Comparison of ENCODE assay signal across 21 cellular contexts in genomic region chr10:123795846-123796590, GRCh38.
A peak's percentile ranks its signal among the peaks of the same experiment; 100 is the strongest.
DNase-seq lines count a peak whose midpoint lies in the region; ATAC-seq and TF ChIP-seq lines count a peak whose summit lies in the region.
"Had no signal": no experiment of that assay in that cellular context is flagged by ENCODE, and none has a peak within 500 bp of the region (broad histone marks: within the 10 kb centered on the region; RNA-seq: fewer than 3 reads in every experiment).

No MANE protein-coding gene starts in this region.

- H3K9me3 ChIP-seq in adipocyte (ENCODE audit: control insufficient read depth, low read length) (peaks cover 4% of the 10 kb centered on the region), sigmoid colon (no peaks in the 10 kb centered on the region)
- H3K9me3 ChIP-seq: BLaER1 had no signal

- no peaks in the 10 kb centered on the region for H3K4me1 ChIP-seq in adipocyte (ENCODE audit: control insufficient read depth, insufficient read depth, low read length)
- H3K4me1 ChIP-seq in sigmoid colon: peaks cover 0 to 39% (median 21%) of the 10 kb centered on the region in 4 donors

- TF ChIP-seq POLR2A in sigmoid colon (IDR thresholded peaks at IDR 0.05): no peak

- H3K36me3 ChIP-seq in adipocyte (ENCODE audit: control insufficient read depth, insufficient read depth, low read length, severe bottlenecking) (no peaks in the 10 kb centered on the region), sigmoid colon (peaks cover 0 to 59% (median 12%) of the 10 kb centered on the region in 4 donors)
- H3K36me3 ChIP-seq: BLaER1 had no signal

- no peak overlapping the region for H3K4me3 ChIP-seq in AG10803 (ENCODE audit: low read length)
- H3K4me3 ChIP-seq in adipocyte (ENCODE audit: low read length): no peak overlapping the region
- no peak overlapping the region for H3K4me3 ChIP-seq in sigmoid colon
- H3K4me3 ChIP-seq: BLaER1, GM23338, PC-9 had no signal

- peak; percentile 68 for DNase-seq in AG10803 (ENCODE audit: low read depth)
- DNase-seq in adipocyte (ENCODE audit: low read depth): peak; percentile 51
- DNase-seq in fibroblast of peridontal ligament (ENCODE audit: extremely low read depth): peak; percentile 46
- no peak for DNase-seq in sigmoid colon
- DNase-seq in activated CD8-positive, alpha-beta memory T cell treated with anti-CD3 and anti-CD28 coated beads, Interleukin-2, amount 10 ng/mL, durations not matched to agents 7 days and 5 days: no peak
- DNase-seq in G401 (ENCODE audit: low spot score): no peak
- no peak for DNase-seq in AML-193 (lab: John Stamatoyannopoulos, UW)
- DNase-seq: CD4-positive, alpha-beta T cell; COR-L47; DND-41; Kasumi-1; NCI-H187; NCI-H2227 treated with DMSO at 0.1 percent for 48 hours; NCI-H510A; NCI-H748 treated with DMSO at 0.1 percent for 48 hours; PC-9; RPMI8226; SHP77 had no signal

- in situ Hi-C loops in G401 (cut with HindIII; ENCODE audit: low sequenced_read_pairs): no loop called here

- peak overlapping the region; percentile 4 to 67 (median 52) for H3K27ac ChIP-seq in sigmoid colon
- H3K27ac ChIP-seq: BLaER1, PC-9 had no signal

- H3K27ac Mint-ChIP-seq in activated CD8-positive, alpha-beta memory T cell treated with anti-CD3 and anti-CD28 coated beads, Interleukin-2, amount 10 ng/mL, durations not matched to agents 7 days and 5 days: no peak overlapping the region
- H3K27ac Mint-ChIP-seq: CD4-positive, alpha-beta T cell; GM23338 had no signal

- ATAC-seq in activated CD8-positive, alpha-beta memory T cell treated with anti-CD3 and anti-CD28 coated beads, Interleukin-2, amount 10 ng/mL, durations not matched to agents 7 days and 5 days: no peak
- ATAC-seq in HG03521 (IDR thresholded peaks at IDR 0.05; ENCODE audit: unreplicated experiment): no peak
- ATAC-seq: GM23338 had no signal

- intact Hi-C loops in sigmoid colon (cut with DNase I): no loop called here

- CTCF ChIA-PET in activated CD8-positive, alpha-beta memory T cell treated with anti-CD3 and anti-CD28 coated beads, Interleukin-2, amount 10 ng/mL, durations not matched to agents 7 days and 5 days (lab: Charles Lee): no interaction called here

- no peak for TF ChIP-seq CTCF in AG10803 (conservative IDR thresholded peaks at IDR 0.05; ENCODE audit: low read length)
- TF ChIP-seq CTCF in sigmoid colon (IDR thresholded peaks at IDR 0.05): no peak

- WGBS in sigmoid colon, 2 donors: 84 to 87% methylated on average over 11 of the region's 11 CpGs

- H3K36me3 Mint-ChIP-seq in activated CD8-positive, alpha-beta memory T cell treated with anti-CD3 and anti-CD28 coated beads, Interleukin-2, amount 10 ng/mL, durations not matched to agents 7 days and 5 days: no peaks in the 10 kb centered on the region

- H3K4me3 Mint-ChIP-seq in activated CD8-positive, alpha-beta memory T cell treated with anti-CD3 and anti-CD28 coated beads, Interleukin-2, amount 10 ng/mL, durations not matched to agents 7 days and 5 days: no peak overlapping the region
- H3K4me3 Mint-ChIP-seq: CD4-positive, alpha-beta T cell; GM23338 had no signal

- H3K9ac ChIP-seq in adipocyte (ENCODE audit: low read length): no peak overlapping the region
- H3K9ac ChIP-seq: BLaER1 had no signal

- no peaks in the 10 kb centered on the region for H3K9me3 Mint-ChIP-seq in activated CD8-positive, alpha-beta memory T cell treated with anti-CD3 and anti-CD28 coated beads, Interleukin-2, amount 10 ng/mL, durations not matched to agents 7 days and 5 days (ENCODE audit: low read depth)
- H3K9me3 Mint-ChIP-seq: CD4-positive, alpha-beta T cell had no signal

- H3K27me3 ChIP-seq in adipocyte (replicated peaks; ENCODE audit: control insufficient read depth, insufficient read depth, low read length) (no peaks in the 10 kb centered on the region), sigmoid colon (no peaks in the 10 kb centered on the region)
- H3K27me3 ChIP-seq: BLaER1 had no signal

- TF ChIP-seq EP300 in sigmoid colon (IDR thresholded peaks at IDR 0.05): no peak

- H3K4me1 Mint-ChIP-seq in activated CD8-positive, alpha-beta memory T cell treated with anti-CD3 and anti-CD28 coated beads, Interleukin-2, amount 10 ng/mL, durations not matched to agents 7 days and 5 days: no peaks in the 10 kb centered on the region

- peaks cover 5% of the 10 kb centered on the region for H3K27me3 Mint-ChIP-seq in activated CD8-positive, alpha-beta memory T cell treated with anti-CD3 and anti-CD28 coated beads, Interleukin-2, amount 10 ng/mL, durations not matched to agents 7 days and 5 days

Comparison
In these comparisons a context has a peak if more than half of its experiments do, and no peak if none do; other contexts are left out.
1. DNase-seq: peak in AG10803 (single experiment), adipocyte (single experiment) and fibroblast of peridontal ligament (single experiment); none in sigmoid colon (single experiment), activated CD8-positive, alpha-beta memory T cell treated with anti-CD3 and anti-CD28 coated beads, Interleukin-2, amount 10 ng/mL, durations not matched to agents 7 days and 5 days (single experiment), G401 (single experiment) and AML-193 (0 of 2).